ENCODE assay signal across 16 cellular contexts in genomic region chr22:50696251-50696798, GRCh38. TPM values are rescaled to one million over a fixed set of nuclear protein-coding genes. Genes with fewer than 3 reads are reported as not detected.
DNase-seq lines count a peak whose midpoint lies in the region; ATAC-seq, FAIRE-seq and TF ChIP-seq lines count a peak whose summit lies in the region.
"Had no signal": no experiment of that assay in that cellular context is flagged by ENCODE, and none has a peak within 500 bp of the region (broad histone marks: within the 10 kb centered on the region; RNA-seq: fewer than 3 reads in every experiment).

No MANE protein-coding gene starts in this region.

- peaks cover 5% of the 10 kb centered on the region; the same call in 1 of the 2 replicates for H3F3A ChIP-seq in GM23338 (replicated peaks; ENCODE audit: low read depth)

- dilution Hi-C loops in keratinocyte (cut with MboI; ENCODE audit: extremely low pct_ligation_motif_present, low sequenced_read_pairs): no loop called here

- H3K4me1 Mint-ChIP-seq in GM23338: peaks cover 9% of the 10 kb centered on the region
- H3K4me1 Mint-ChIP-seq in chondrocyte (ENCODE audit: low read depth): peaks cover 8% of the 10 kb centered on the region

- no peak overlapping the region for H3K27ac Mint-ChIP-seq in GM23338
- H3K27ac Mint-ChIP-seq in chondrocyte (ENCODE audit: unreplicated experiment): no peak overlapping the region
- H3K27ac Mint-ChIP-seq: stimulated activated naive CD8-positive, alpha-beta T cell treated with anti-CD3 and anti-CD28 coated beads, Interleukin-15, Interleukin-2, amounts not matched to agents 100 ng/mL and 50 ng/mL, for 24 hours had no signal

- no peaks in the 10 kb centered on the region; the same call in 2 of the 3 replicates for H3K9me3 Mint-ChIP-seq in GM23338
- peaks cover 7% of the 10 kb centered on the region for H3K9me3 Mint-ChIP-seq in chondrocyte (ENCODE audit: low read depth)
- H3K9me3 Mint-ChIP-seq: stimulated activated naive CD8-positive, alpha-beta T cell treated with anti-CD3 and anti-CD28 coated beads, Interleukin-15, Interleukin-2, amounts not matched to agents 100 ng/mL and 50 ng/mL, for 24 hours had no signal

- H3K9me1 ChIP-seq in keratinocyte (ENCODE audit: control insufficient read depth, extremely low read depth, insufficient read depth, low read length): no peaks in the 10 kb centered on the region

- peak overlapping the region; percentile 72 for H3K4me3 Mint-ChIP-seq in GM23338
- no peak overlapping the region for H3K4me3 Mint-ChIP-seq in chondrocyte (ENCODE audit: unreplicated experiment)
- H3K4me3 Mint-ChIP-seq: stimulated activated naive CD8-positive, alpha-beta T cell treated with anti-CD3 and anti-CD28 coated beads, Interleukin-15, Interleukin-2, amounts not matched to agents 100 ng/mL and 50 ng/mL, for 24 hours had no signal

- H3K79me2 ChIP-seq in GM23338 (replicated peaks; ENCODE audit: insufficient read depth) (no peaks in the 10 kb centered on the region), keratinocyte (ENCODE audit: control insufficient read depth, insufficient read depth, low read length) (no peaks in the 10 kb centered on the region)

- intact Hi-C loops in sciatic nerve (cut with DNase I) (no loop called here), posterior vena cava (cut with DNase I) (no loop called here)

- TF ChIP-seq CTCF in GM23338 (conservative IDR thresholded peaks at IDR 0.05; ENCODE audit: low read depth in 2 of 2): no peak
- no peak for TF ChIP-seq CTCF in chondrocyte (IDR thresholded peaks at IDR 0.05)
- TF ChIP-seq CTCF in keratinocyte (optimal IDR thresholded peaks at IDR 0.05 in 1 of 3, IDR thresholded peaks at IDR 0.05 in 1 of 3, conservative IDR thresholded peaks at IDR 0.05 in 1 of 3; ENCODE audit: extremely low read depth in 1 of 3, insufficient read depth in 2 of 3, low read length in 3 of 3): no peak

- H3K9ac ChIP-seq in keratinocyte (ENCODE audit: control insufficient read depth, extremely low read depth, insufficient read depth, low read length): peak overlapping the region; percentile 38

- no peaks in the 10 kb centered on the region for H3K9me2 ChIP-seq in GM23338 (ENCODE audit: insufficient read depth)

- H3K36me3 ChIP-seq in GM23338 (ENCODE audit: insufficient read depth): no peaks in the 10 kb centered on the region
- no peaks in the 10 kb centered on the region for H3K36me3 ChIP-seq in keratinocyte (ENCODE audit: control insufficient read depth in 2 of 2, extremely low read depth in 1 of 2, insufficient read depth in 2 of 2, low read length in 2 of 2)

- no peaks in the 10 kb centered on the region for H3K4me1 ChIP-seq in GM23338 (ENCODE audit: insufficient read depth)
- H3K4me1 ChIP-seq in keratinocyte (ENCODE audit: control insufficient read depth, extremely low read depth, insufficient read depth, low read length): peaks cover 20% of the 10 kb centered on the region

- H2AFZ ChIP-seq in GM23338 (no peak overlapping the region), keratinocyte (ENCODE audit: control insufficient read depth, low read length) (peak overlapping the region; percentile 77)

- no peak overlapping the region for H3K27ac ChIP-seq in GM23338 (ENCODE audit: low read depth)
- H3K27ac ChIP-seq in keratinocyte (ENCODE audit: control insufficient read depth, insufficient read depth, low read length): peak overlapping the region; percentile 44
- H3K27ac ChIP-seq: HL-60, SK-N-MC had no signal

- H3K27me3 Mint-ChIP-seq in GM23338 (ENCODE audit: insufficient read depth, low read depth, poor library complexity) (peaks cover 33% of the 10 kb centered on the region), chondrocyte (ENCODE audit: low read depth) (peaks cover 1% of the 10 kb centered on the region)

- peak; percentile 44 for FAIRE-seq in keratinocyte (lab: Jason Lieb, UNC)
- FAIRE-seq: G401.6 had no signal

- H3K36me3 Mint-ChIP-seq in GM23338 (ENCODE audit: low read depth) (no peaks in the 10 kb centered on the region; the same call in 2 of the 3 replicates), chondrocyte (ENCODE audit: low read depth) (peaks cover 6% of the 10 kb centered on the region)

- H3K4me3 ChIP-seq in GM23338 (peak overlapping the region; percentile 53), keratinocyte (ENCODE audit: control insufficient read depth in 2 of 3, extremely low read depth in 1 of 3, insufficient read depth in 2 of 3, low read depth in 1 of 3, low read length in 3 of 3) (peak overlapping the region in 1 of 3 experiments; percentile 48)

- H4K20me1 ChIP-seq in GM23338 (replicated peaks; ENCODE audit: insufficient read depth) (no peaks in the 10 kb centered on the region), keratinocyte (ENCODE audit: control insufficient read depth, extremely low read depth, insufficient read depth, low read length) (no peaks in the 10 kb centered on the region)

- H3K27me3 ChIP-seq in GM23338 (ENCODE audit: insufficient read depth) (peaks cover 19% of the 10 kb centered on the region), keratinocyte (ENCODE audit: control insufficient read depth, extremely low read depth, insufficient read depth, low read length) (no peaks in the 10 kb centered on the region)

- no peak for DNase-seq in GM23338 (ENCODE audit: low spot score)
- DNase-seq in chondrocyte (ENCODE audit: low spot score): peak; percentile 70
- DNase-seq in keratinocyte (ENCODE audit: low read depth, low spot score): no peak
- DNase-seq in sciatic nerve (ENCODE audit: low spot score): no peak
- no peak for DNase-seq in NCI-H1105 treated with DMSO at 0.1 percent for 48 hours (lab: John Stamatoyannopoulos, UW)
- no peak for DNase-seq in superior temporal gyrus (ENCODE audit: extremely low spot score)
- DNase-seq in NAMALWA (ENCODE audit: low spot score): no peak
- no peak for DNase-seq in posterior vena cava (ENCODE audit: low spot score)
- DNase-seq: activated CD8-positive, alpha-beta memory T cell treated with anti-CD3 and anti-CD28 coated beads, Interleukin-2, amount 50 U/mL, for 48 hours; hippocampal formation; MM.1S had no signal

- H3K4me2 ChIP-seq in GM23338 (peak overlapping the region; percentile 74), keratinocyte (ENCODE audit: control insufficient read depth, extremely low read depth, insufficient read depth, low read depth, low read length) (peak overlapping the region; percentile 67)

- no peaks in the 10 kb centered on the region for H3K9me3 ChIP-seq in keratinocyte (ENCODE audit: control insufficient read depth, low read depth, low read length)

- no peak for ATAC-seq in GM23338
- ATAC-seq in sciatic nerve: peak; percentile 50

TF ChIP-seq in GM23338, 12 proteins besides CTCF, POLR2A, EP300 and RAD21 (continues in another document):
- no peak for TF ChIP-seq CREB1 (CRISPR knock-in tag; IDR thresholded peaks at IDR 0.05; ENCODE audit: low read depth)
- TF ChIP-seq JUNB (IDR thresholded peaks at IDR 0.05; ENCODE audit: unreplicated experiment): no peak
- TF ChIP-seq, protein P1, sequence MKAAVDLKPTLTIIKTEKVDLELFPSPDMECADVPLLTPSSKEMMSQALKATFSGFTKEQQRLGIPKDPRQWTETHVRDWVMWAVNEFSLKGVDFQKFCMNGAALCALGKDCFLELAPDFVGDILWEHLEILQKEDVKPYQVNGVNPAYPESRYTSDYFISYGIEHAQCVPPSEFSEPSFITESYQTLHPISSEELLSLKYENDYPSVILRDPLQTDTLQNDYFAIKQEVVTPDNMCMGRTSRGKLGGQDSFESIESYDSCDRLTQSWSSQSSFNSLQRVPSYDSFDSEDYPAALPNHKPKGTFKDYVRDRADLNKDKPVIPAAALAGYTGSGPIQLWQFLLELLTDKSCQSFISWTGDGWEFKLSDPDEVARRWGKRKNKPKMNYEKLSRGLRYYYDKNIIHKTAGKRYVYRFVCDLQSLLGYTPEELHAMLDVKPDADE (IDR thresholded peaks at IDR 0.05): no peak
- no peak for TF ChIP-seq NANOG (IDR thresholded peaks at IDR 0.05; ENCODE audit: borderline replicate concordance)

RNA-seq across cellular contexts. Expression of gene SHANK3, which starts 23.7 kb away (rescaled TPM):
- total RNA-seq in GM23338 (2014; rRNA removed; shearing (Covaris generic)): 4.9 and 5.1 TPM in 2 replicates
- polyA plus RNA-seq in GM23338 (2016; fragmentation: Nextera tagmentation; extraction: Ambion mirVana) (0.52 and 0.56 TPM in 2 replicates), keratinocyte (1.00 to 1.8 TPM (median 1.6 TPM) in 3 replicates)
- total RNA-seq in chondrocyte (3.9 to 7.5 TPM (median 7.0 TPM) in 3 replicates), sciatic nerve (56.6 TPM), posterior vena cava (10 to 100 TPM; 24.2 to 34.4 TPM)
- polyA plus RNA-seq in keratinocyte (2011; ENCODE audit: low read depth): 0.60 TPM
- polyA plus RNA-seq in keratinocyte (2011; cell fraction: cytosol; rRNA removed): 0.69 and 2.0 TPM in 2 replicates
- polyA plus RNA-seq in keratinocyte (2011; cell fraction: nucleus; rRNA removed): 3.9 and 7.2 TPM in 2 replicates
- polyA plus RNA-seq in keratinocyte (2012; ENCODE audit: low replicate concordance): 0.93 and 3.8 TPM in 2 replicates
- polyA minus RNA-seq in keratinocyte: 1.0 to 4.2 TPM (median 1.3 TPM) in 3 replicates
- polyA minus RNA-seq in keratinocyte (2011; cell fraction: cytosol; rRNA and poly(A)+ RNA removed): 3.6 TPM
- polyA minus RNA-seq in keratinocyte (2011; cell fraction: nucleus; rRNA and poly(A)+ RNA removed): 3.8 and 4.0 TPM in 2 replicates

RNA-seq across cellular contexts. Expression of gene ACR, which starts 41.7 kb away (rescaled TPM):
- 2.2 TPM in 1 of 2 replicates, not detected in the other for total RNA-seq in GM23338 (2014; rRNA removed; shearing (Covaris generic))
- polyA plus RNA-seq in GM23338 (2016; fragmentation: Nextera tagmentation; extraction: Ambion mirVana) (not detected in 2 replicates), keratinocyte (not detected in 3 replicates)
- total RNA-seq in chondrocyte (0.45 to 0.74 TPM (median 0.63 TPM) in 3 replicates), sciatic nerve (1.5 TPM), posterior vena cava (1 to 10 TPM in 1 of 2 donors, under 1 TPM in 1; 0.65 to 2.6 TPM)
- not detected for polyA plus RNA-seq in keratinocyte (2011; ENCODE audit: low read depth)
- not detected in 2 replicates for polyA plus RNA-seq in keratinocyte (2011; cell fraction: cytosol; rRNA removed)
- not detected in 2 replicates for polyA plus RNA-seq in keratinocyte (2011; cell fraction: nucleus; rRNA removed)
- 0.18 TPM in 1 of 2 replicates, not detected in the other for polyA plus RNA-seq in keratinocyte (2012; ENCODE audit: low replicate concordance)
- polyA minus RNA-seq in keratinocyte: not detected in 3 replicates
- not detected for polyA minus RNA-seq in keratinocyte (2011; cell fraction: cytosol; rRNA and poly(A)+ RNA removed)
- not detected in 2 replicates for polyA minus RNA-seq in keratinocyte (2011; cell fraction: nucleus; rRNA and poly(A)+ RNA removed)
- total RNA-seq: H7 had no signal
